In the genomic region with DNA sequence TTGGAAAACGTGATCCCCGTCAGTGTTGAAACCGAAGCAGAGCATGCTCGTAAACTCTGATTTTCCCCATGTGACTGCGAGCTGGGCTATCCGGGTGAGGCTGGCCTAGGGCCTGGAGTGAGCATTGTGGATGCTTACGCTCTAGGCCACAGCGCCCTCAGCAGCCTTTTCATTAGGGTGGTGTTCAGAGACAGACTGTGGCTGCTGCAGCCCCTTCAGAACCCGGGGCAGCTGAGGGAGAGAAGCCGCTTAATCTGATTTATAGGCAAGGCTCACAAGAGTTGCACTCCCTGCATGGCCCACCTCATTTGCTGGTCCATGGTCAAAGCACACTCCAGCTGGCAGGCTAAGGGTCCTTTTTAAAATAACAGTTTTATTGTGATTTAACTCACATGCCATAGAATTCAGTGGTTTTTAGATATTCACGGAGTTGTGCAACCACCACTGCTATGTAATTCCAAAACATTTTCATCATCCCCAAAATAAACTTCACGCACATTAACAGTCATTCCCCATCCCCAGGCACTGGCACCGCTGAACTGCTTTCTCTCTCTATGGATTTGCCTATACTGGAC, we compare ENCODE assay signal across 10 cellular contexts.
DNase-seq lines count a peak whose midpoint lies in the region; ATAC-seq, FAIRE-seq and TF ChIP-seq lines count a peak whose summit lies in the region.
"Had no signal": no experiment of that assay in that cellular context is flagged by ENCODE, and none has a peak within 500 bp of the region (broad histone marks: within the 10 kb centered on the region; RNA-seq: fewer than 3 reads in every experiment).

No MANE protein-coding gene starts in this region.

- TF ChIP-seq EP300 in ovary (IDR thresholded peaks at IDR 0.05): no peak

- 16 to 29% (median 22%) methylated on average over 13 of the region's 13 CpGs for WGBS in ovary, 3 donors
- 80 to 88% (median 88%) methylated on average over 13 of the region's 13 CpGs for WGBS in small intestine, 3 donors

- H3K27ac ChIP-seq in fibroblast of lung (ENCODE audit: insufficient read depth, low read length) (peak overlapping the region; percentile 40), ovary (peak overlapping the region in 1 of 2 donors; percentile 63), small intestine (ENCODE audit: low read depth in 1 of 2, low read length in 1 of 2) (no peak overlapping the region)
- H3K27ac ChIP-seq: Peyer's patch had no signal

- H3K27me3 ChIP-seq in fibroblast of lung (ENCODE audit: control insufficient read depth, insufficient read depth, low read length) (peaks cover 7% of the 10 kb centered on the region), ovary (no peaks in the 10 kb centered on the region), small intestine (ENCODE audit: control insufficient read depth in 2 of 2, insufficient read depth in 2 of 2, low read length in 2 of 2) (peaks cover 0 to 1% of the 10 kb centered on the region in 2 donors)
- H3K27me3 ChIP-seq: Peyer's patch had no signal

- peak; percentile 23 to 48 for TF ChIP-seq CTCF in fibroblast of lung (conservative IDR thresholded peaks at IDR 0.05 in 1 of 2, IDR thresholded peaks at IDR 0.05 in 1 of 2; ENCODE audit: low read depth in 1 of 2, low read length in 2 of 2)
- TF ChIP-seq CTCF in ovary (IDR thresholded peaks at IDR 0.05): peak in 2 of 3 donors; percentile 19 to 45

- no peaks in the 10 kb centered on the region for H3K79me2 ChIP-seq in fibroblast of lung (ENCODE audit: control insufficient read depth, insufficient read depth, low read length)

- H3K4me1 ChIP-seq in fibroblast of lung (ENCODE audit: control insufficient read depth, extremely low read depth, insufficient read depth, low read length): peaks cover 15% of the 10 kb centered on the region
- peaks cover 16% of the 10 kb centered on the region for H3K4me1 ChIP-seq in ovary (ENCODE audit: insufficient read depth)
- H3K4me1 ChIP-seq in small intestine (ENCODE audit: control insufficient read depth in 2 of 2, insufficient read depth in 1 of 2, low read depth in 1 of 2, low read length in 1 of 2): no peaks in the 10 kb centered on the region

- no peak overlapping the region for H3K4me3 ChIP-seq in fibroblast of lung (replicated peaks in 1 of 4; ENCODE audit: control extremely low read depth in 1 of 4, insufficient read depth in 1 of 4, low read depth in 3 of 4, low read length in 4 of 4)
- H3K4me3 ChIP-seq in ovary: no peak overlapping the region
- H3K4me3 ChIP-seq in small intestine (ENCODE audit: low read depth in 1 of 2, low read length in 2 of 2): no peak overlapping the region
- H3K4me3 ChIP-seq: HAP-1, Peyer's patch had no signal

- DNase-seq in EL (peak; percentile 89), NCI-H82 (lab: John Stamatoyannopoulos, UW) (peak; percentile 90), fibroblast of lung (ENCODE audit: low read depth in 2 of 2) (peak; percentile 78 to 96), ovary (peak; percentile 77 to 85 (median 82)), small intestine (no peak), H54 (ENCODE audit: insufficient read length, low spot score) (no peak)
- DNase-seq: Peyer's patch had no signal

- no peak overlapping the region for H3K9ac ChIP-seq in fibroblast of lung (ENCODE audit: insufficient read depth, low read length)

- no peak overlapping the region for H2AFZ ChIP-seq in fibroblast of lung (ENCODE audit: low read length)

- no peak for TF ChIP-seq POLR2A in ovary (IDR thresholded peaks at IDR 0.05)
- TF ChIP-seq POLR2A in H54 (IDR thresholded peaks at IDR 0.05; ENCODE audit: low read depth, low read length): no peak

- H4K20me1 ChIP-seq in fibroblast of lung (ENCODE audit: control insufficient read depth, extremely low read depth, insufficient read depth, low read length): no peaks in the 10 kb centered on the region

- no peak for ATAC-seq in HG02970 (IDR thresholded peaks at IDR 0.05; ENCODE audit: low FRiP score, unreplicated experiment)
- no peak for ATAC-seq in HG03457 (IDR thresholded peaks at IDR 0.05; ENCODE audit: unreplicated experiment)

- H3K36me3 ChIP-seq in fibroblast of lung (ENCODE audit: control insufficient read depth, insufficient read depth, low read length): no peaks in the 10 kb centered on the region
- H3K36me3 ChIP-seq in ovary: no peaks in the 10 kb centered on the region
- no peaks in the 10 kb centered on the region for H3K36me3 ChIP-seq in small intestine (ENCODE audit: control insufficient read depth in 2 of 2, insufficient read depth in 2 of 2, low read length in 2 of 2)
- H3K36me3 ChIP-seq: HAP-1, Peyer's patch had no signal

- intact Hi-C loops in ovary (cut with DNase I): loop anchor here (5.0 to 10.0 kb wide), 5 partner anchors 107 to 387 kb away; a partner anchor contains a TSS

- no peak for FAIRE-seq in small intestine (lab: Jason Lieb, UNC)
- no peak for FAIRE-seq in H54 (lab: Jason Lieb, UNC)

- no peaks in the 10 kb centered on the region for H3K9me3 ChIP-seq in fibroblast of lung (ENCODE audit: control insufficient read depth, insufficient read depth, low read depth, low read length)
- H3K9me3 ChIP-seq in ovary: no peaks in the 10 kb centered on the region
- H3K9me3 ChIP-seq in small intestine (ENCODE audit: control insufficient read depth, low read depth): no peaks in the 10 kb centered on the region
- H3K9me3 ChIP-seq: HAP-1, Peyer's patch had no signal

- peak overlapping the region; percentile 38 for H3K4me2 ChIP-seq in fibroblast of lung (ENCODE audit: extremely low read depth, insufficient read depth, low read length)

Comparison
In these comparisons a context has a peak if more than half of its experiments do, and no peak if none do; other contexts are left out.
1. DNase-seq: peak in EL (single experiment), NCI-H82 (single experiment), fibroblast of lung (2 of 2) and ovary (5 of 5); none in small intestine (single experiment) and H54 (single experiment).